Comparison of ENCODE assay signal across 10 cellular contexts in the genomic region with DNA sequence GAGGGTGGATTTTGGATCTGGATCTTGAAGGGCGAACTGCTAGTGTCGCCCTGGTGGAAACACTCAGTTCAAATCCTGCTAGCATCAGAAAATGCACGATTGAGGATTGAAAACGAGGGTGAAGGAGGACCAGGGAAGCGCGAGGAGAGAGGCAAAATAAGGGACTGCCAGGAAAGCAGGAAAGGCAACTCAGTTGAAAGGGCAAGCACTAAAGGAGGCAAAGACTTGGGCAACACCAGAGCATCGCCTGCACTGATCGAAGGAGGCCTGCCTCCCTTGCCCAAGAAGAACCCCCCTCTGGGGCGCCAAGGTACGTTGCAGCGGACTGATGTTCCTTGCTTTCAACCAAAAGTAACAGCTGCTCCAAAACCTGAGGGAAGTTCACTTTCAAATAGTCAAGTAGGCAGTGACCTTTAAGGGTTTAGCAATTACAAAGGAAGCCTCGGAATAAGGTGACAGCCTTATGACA. TPM values are rescaled to one million over a fixed set of nuclear protein-coding genes. Genes with fewer than 3 reads are reported as not detected.
A peak's percentile ranks its signal among the peaks of the same experiment; 100 is the strongest.
DNase-seq lines count a peak whose midpoint lies in the region; ATAC-seq and TF ChIP-seq lines count a peak whose summit lies in the region.
"Had no signal": no experiment of that assay in that cellular context is flagged by ENCODE, and none has a peak within 500 bp of the region (broad histone marks: within the 10 kb centered on the region; RNA-seq: fewer than 3 reads in every experiment).

No MANE protein-coding gene starts in this region.

- peaks cover 22% of the 10 kb centered on the region for H3K4me1 ChIP-seq in HUES6 (ENCODE audit: control insufficient read depth, insufficient read depth, low read length)
- peaks cover 0 to 2% of the 10 kb centered on the region in 2 donors for H3K4me1 ChIP-seq in lung (ENCODE audit: control insufficient read depth in 2 of 2, insufficient read depth in 2 of 2, low read length in 2 of 2)
- peaks cover 12% of the 10 kb centered on the region for H3K4me1 ChIP-seq in stomach smooth muscle (ENCODE audit: control insufficient read depth, insufficient read depth, low read length)
- no peaks in the 10 kb centered on the region for H3K4me1 ChIP-seq in MM.1S (ENCODE audit: low read length)

- H3K36me3 ChIP-seq in HUES6 (ENCODE audit: control insufficient read depth, insufficient read depth, low read length): no peaks in the 10 kb centered on the region
- no peaks in the 10 kb centered on the region for H3K36me3 ChIP-seq in lung (ENCODE audit: control insufficient read depth in 2 of 2, insufficient read depth in 2 of 2, low read length in 2 of 2)
- H3K36me3 ChIP-seq in stomach smooth muscle (ENCODE audit: control insufficient read depth in 2 of 2, insufficient read depth in 2 of 2, low read length in 2 of 2): no peaks in the 10 kb centered on the region
- H3K36me3 ChIP-seq in MM.1S (replicated peaks; ENCODE audit: insufficient read depth, low read length): no peaks in the 10 kb centered on the region

- peak overlapping the region; percentile 40 for H3K4me3 Mint-ChIP-seq in endothelial cell (ENCODE audit: unreplicated experiment)
- H3K4me3 Mint-ChIP-seq: dendritic cell treated with granulocyte-macrophage colony-stimulating factor and Interleukin-4, amounts not matched to agents 40 ng/mL and 50 ng/mL, for 4 days had no signal

- H3K27ac Mint-ChIP-seq in endothelial cell (ENCODE audit: unreplicated experiment): no peak overlapping the region
- H3K27ac Mint-ChIP-seq: dendritic cell treated with granulocyte-macrophage colony-stimulating factor and Interleukin-4, amounts not matched to agents 40 ng/mL and 50 ng/mL, for 4 days had no signal

- no peaks in the 10 kb centered on the region for H3K9me3 Mint-ChIP-seq in endothelial cell (ENCODE audit: unreplicated experiment)
- H3K9me3 Mint-ChIP-seq: dendritic cell treated with granulocyte-macrophage colony-stimulating factor and Interleukin-4, amounts not matched to agents 40 ng/mL and 50 ng/mL, for 4 days had no signal

- H4K20me1 ChIP-seq in MM.1S (ENCODE audit: insufficient read depth, low read length): no peaks in the 10 kb centered on the region

- DNase-seq in endothelial cell (ENCODE audit: low spot score): no peak
- no peak for DNase-seq in lung (ENCODE audit: low spot score)
- no peak for DNase-seq in NCI-H2029 treated with DMSO at 0.1 percent for 48 hours (lab: John Stamatoyannopoulos, UW)
- DNase-seq in stimulated activated naive CD8-positive, alpha-beta T cell treated with anti-CD3 and anti-CD28 coated beads, Interleukin-15, Interleukin-2, amounts not matched to agents 100 U/mL and 50 U/mL, for 24 hours: no peak
- no peak for DNase-seq in MM.1S
- DNase-seq in NCI-H1417 treated with DMSO at 0.1 percent for 48 hours (lab: John Stamatoyannopoulos, UW): no peak
- DNase-seq: Kasumi-1 had no signal

- H3K9me2 ChIP-seq in MM.1S (replicated peaks; ENCODE audit: insufficient read depth, low read length): no peaks in the 10 kb centered on the region

- H3K9me3 ChIP-seq in HUES6 (ENCODE audit: control insufficient read depth, insufficient read depth, low read depth, low read length): no peaks in the 10 kb centered on the region
- H3K9me3 ChIP-seq in lung (ENCODE audit: control insufficient read depth in 2 of 2, insufficient read depth in 1 of 2, low read length in 1 of 2): no peaks in the 10 kb centered on the region
- no peaks in the 10 kb centered on the region for H3K9me3 ChIP-seq in stomach smooth muscle (ENCODE audit: control insufficient read depth in 2 of 2, low read length in 2 of 2)
- no peaks in the 10 kb centered on the region for H3K9me3 ChIP-seq in MM.1S (replicated peaks; ENCODE audit: insufficient read depth, low read length)

- peaks cover 12% of the 10 kb centered on the region for H3K27me3 ChIP-seq in HUES6 (ENCODE audit: control insufficient read depth, insufficient read depth, low read length)
- H3K27me3 ChIP-seq in lung (ENCODE audit: control insufficient read depth, insufficient read depth): no peaks in the 10 kb centered on the region
- H3K27me3 ChIP-seq in stomach smooth muscle (ENCODE audit: control insufficient read depth in 1 of 2, insufficient read depth in 2 of 2, low read length in 2 of 2): no peaks in the 10 kb centered on the region
- H3K27me3 ChIP-seq in MM.1S (replicated peaks; ENCODE audit: insufficient read depth, low read length): no peaks in the 10 kb centered on the region

- no peak for TF ChIP-seq CTCF in endothelial cell (IDR thresholded peaks at IDR 0.05; ENCODE audit: unreplicated experiment)
- no peak for TF ChIP-seq CTCF in lung (IDR thresholded peaks at IDR 0.05; ENCODE audit: control extremely low read depth, extremely low read depth)
- no peak for TF ChIP-seq CTCF in MM.1S (IDR thresholded peaks at IDR 0.05; ENCODE audit: low read length)

- no peak for ATAC-seq in lung (ENCODE audit: insufficient read depth, low FRiP score)
- no peak for ATAC-seq in stimulated activated naive CD8-positive, alpha-beta T cell treated with anti-CD3 and anti-CD28 coated beads, Interleukin-15, Interleukin-2, amounts not matched to agents 100 U/mL and 50 U/mL, for 24 hours

- H3K4me2 ChIP-seq in MM.1S (ENCODE audit: low read depth, low read length): no peak overlapping the region

- WGBS in lung, 2 donors: 26 to 34% methylated on average over 12 of the region's 12 CpGs

- no peak overlapping the region for H2AFZ ChIP-seq in MM.1S (ENCODE audit: low read length)

- no peaks in the 10 kb centered on the region for H3F3A ChIP-seq in MM.1S (ENCODE audit: insufficient read depth, low read length)

- H3K79me2 ChIP-seq in MM.1S (ENCODE audit: low read length): no peaks in the 10 kb centered on the region

- H3K4me3 ChIP-seq in HUES6 (ENCODE audit: low read depth, low read length) (peak overlapping the region; percentile 58), lung (peak overlapping the region; percentile 15), stomach smooth muscle (ENCODE audit: low read length in 2 of 2) (peak overlapping the region; percentile 77 to 83), MM.1S (ENCODE audit: low read length) (no peak overlapping the region)

- H3K27me3 Mint-ChIP-seq in endothelial cell (ENCODE audit: unreplicated experiment): no peaks in the 10 kb centered on the region

- H3K27ac ChIP-seq in HUES6 (ENCODE audit: low read depth, low read length): no peak overlapping the region
- H3K27ac ChIP-seq in lung (ENCODE audit: low read depth in 1 of 2, low read length in 1 of 2): peak overlapping the region in 1 of 2 donors; percentile 15
- peak overlapping the region; percentile 62 for H3K27ac ChIP-seq in stomach smooth muscle (ENCODE audit: low read length)
- no peak overlapping the region for H3K27ac ChIP-seq in MM.1S (ENCODE audit: low read length)

- H3K9ac ChIP-seq in HUES6 (ENCODE audit: low read length) (peak overlapping the region; percentile 10), stomach smooth muscle (ENCODE audit: low read length in 2 of 2) (peak overlapping the region; percentile 52 to 66), MM.1S (ENCODE audit: low read length) (no peak overlapping the region)

- peaks cover 2% of the 10 kb centered on the region for H3K4me1 Mint-ChIP-seq in endothelial cell (ENCODE audit: unreplicated experiment)

- H3K36me3 Mint-ChIP-seq in endothelial cell (ENCODE audit: low read depth, unreplicated experiment): no peaks in the 10 kb centered on the region

RNA-seq across cellular contexts. Expression of a gene that starts 0.3 kb away (rescaled TPM):
- 1.2 TPM for total RNA-seq in endothelial cell (ENCODE audit: unreplicated experiment)
- 100 to 1,000 TPM in 1 of 2 donors, 1 to 10 TPM in 1; 7.3 to 105 TPM for total RNA-seq in lung
- 1 to 10 TPM; 1.6 to 5.3 TPM for polyA plus RNA-seq in lung
